15 cellular contexts compared by ENCODE assay signal in genomic region chr6:135871878-135872277, GRCh38. TPM values are rescaled to one million over a fixed set of nuclear protein-coding genes. Genes with fewer than 3 reads are reported as not detected.
DNase-seq lines count a peak whose midpoint lies in the region; ATAC-seq lines count a peak whose summit lies in the region.
"Had no signal": no experiment of that assay in that cellular context is flagged by ENCODE, and none has a peak within 500 bp of the region (broad histone marks: within the 10 kb centered on the region; RNA-seq: fewer than 3 reads in every experiment).

No MANE protein-coding gene starts in this region.

- H3K4me3 ChIP-seq in naive thymus-derived CD4-positive, alpha-beta T cell (ENCODE audit: low read length), result no peak overlapping the region
- H3K4me3 ChIP-seq: coronary artery had no signal

- no peaks in the 10 kb centered on the region for H3K4me1 ChIP-seq in naive thymus-derived CD4-positive, alpha-beta T cell (ENCODE audit: control insufficient read depth in 2 of 2, insufficient read depth in 2 of 2, low read length in 2 of 2)

- peak overlapping the region in 6 of 9 donors; percentile 18 to 72 (median 33) for H3K27ac Mint-ChIP-seq in naive thymus-derived CD4-positive, alpha-beta T cell
- H3K27ac Mint-ChIP-seq: CD14-positive monocyte had no signal

- H3K27me3 Mint-ChIP-seq in naive thymus-derived CD4-positive, alpha-beta T cell, result no peaks in the 10 kb centered on the region

- H3K9me3 Mint-ChIP-seq in naive thymus-derived CD4-positive, alpha-beta T cell, result peaks cover 0 to 3% (median 0%) of the 10 kb centered on the region in 11 donors

- in situ Hi-C loops in Caki2 (cut with HindIII; ENCODE audit: low pct_unique_long_range_greater_than_20kb, low sequenced_read_pairs), result no loop called here

- H3K27me3 ChIP-seq in naive thymus-derived CD4-positive, alpha-beta T cell (ENCODE audit: control insufficient read depth in 2 of 2, insufficient read depth in 2 of 2, low read length in 2 of 2), result no peaks in the 10 kb centered on the region

- peaks cover 5 to 41% (median 25%) of the 10 kb centered on the region in 7 donors for H3K4me1 Mint-ChIP-seq in naive thymus-derived CD4-positive, alpha-beta T cell
- H3K4me1 Mint-ChIP-seq: CD14-positive monocyte had no signal

- no peak for ATAC-seq in naive thymus-derived CD4-positive, alpha-beta T cell
- ATAC-seq in GM18520 (IDR thresholded peaks at IDR 0.05; ENCODE audit: unreplicated experiment), result no peak
- ATAC-seq: activated CD4-positive, CD25-positive, alpha-beta regulatory T cell treated with anti-CD3 and anti-CD28 coated beads, Interleukin-2, amount 50 U/mL, for 24 hours had no signal

- POLR2A ChIA-PET in naive thymus-derived CD4-positive, alpha-beta T cell (lab: Charles Lee), result no interaction called here

- DNase-seq in Caki2 (ENCODE audit: low read depth) (peak; percentile 66), M059J (ENCODE audit: low read depth) (peak; percentile 71), fibroblast of gingiva (ENCODE audit: low read depth) (peak; percentile 45), DMS53 (lab: John Stamatoyannopoulos, UW) (no peak), NCI-H1436 (lab: John Stamatoyannopoulos, UW) (no peak), DMS79 treated with DMSO at 0.1 percent for 48 hours (lab: John Stamatoyannopoulos, UW) (no peak)
- DNase-seq in naive thymus-derived CD4-positive, alpha-beta T cell, result no peak
- DNase-seq: aorta, DMS79, NCI-H146, SHP77 treated with DMSO at 0.1 percent for 48 hours had no signal

- intact Hi-C loops in naive thymus-derived CD4-positive, alpha-beta T cell (cut with micrococcal nuclease), result loop anchor here (1.0 to 5.0 kb wide), 3 partner anchors 11 to 40 kb away; no protein-coding TSS in a partner anchor

- H3K36me3 ChIP-seq in naive thymus-derived CD4-positive, alpha-beta T cell (ENCODE audit: control insufficient read depth in 2 of 3, insufficient read depth in 3 of 3, low read length in 3 of 3), result no peaks in the 10 kb centered on the region

- no peaks in the 10 kb centered on the region for H3K9me3 ChIP-seq in naive thymus-derived CD4-positive, alpha-beta T cell (ENCODE audit: control insufficient read depth in 2 of 3, low read length in 3 of 3)

- H3K27ac ChIP-seq in naive thymus-derived CD4-positive, alpha-beta T cell (ENCODE audit: low read depth, low read length), result no peak overlapping the region
- H3K27ac ChIP-seq: coronary artery had no signal

- H3K4me3 Mint-ChIP-seq in naive thymus-derived CD4-positive, alpha-beta T cell, result no peak overlapping the region
- H3K4me3 Mint-ChIP-seq: CD14-positive monocyte had no signal

- CTCF ChIA-PET in naive thymus-derived CD4-positive, alpha-beta T cell (lab: Charles Lee), result no interaction called here

- peaks cover 0 to 24% (median 0%) of the 10 kb centered on the region in 5 donors for H3K36me3 Mint-ChIP-seq in naive thymus-derived CD4-positive, alpha-beta T cell
- H3K36me3 Mint-ChIP-seq: CD14-positive monocyte had no signal

RNA-seq across cellular contexts. Expression of gene PDE7B, which starts 20.4 kb away (rescaled TPM):
- 0.07 and 0.14 TPM in 2 replicates for total RNA-seq in Caki2 (2014; rRNA removed; shearing (Covaris generic); ENCODE audit: low replicate concordance)
- total RNA-seq in M059J (2014; rRNA removed; shearing (Covaris generic)), result 3.5 and 3.6 TPM in 2 replicates
- 10 to 100 TPM in 1 of 5 experiments, 1 to 10 TPM in 2, under 1 TPM in 2; 0.37 to 18.7 (median 1.7) TPM for total RNA-seq in naive thymus-derived CD4-positive, alpha-beta T cell
- under 1 TPM; 0.75 to 0.83 TPM for polyA plus RNA-seq in naive thymus-derived CD4-positive, alpha-beta T cell

Comparison
In these comparisons a context has a peak if more than half of its experiments do, and no peak if none do; other contexts are left out.
1. DNase-seq: peak in Caki2 (single experiment), M059J (single experiment) and fibroblast of gingiva (single experiment); none in naive thymus-derived CD4-positive, alpha-beta T cell (0 of 9), DMS53 (single experiment), NCI-H1436 (single experiment) and DMS79 treated with DMSO at 0.1 percent for 48 hours (single experiment).